ENCODE assay signal across 9 cellular contexts in genomic region chr2:57516740-57517340, GRCh38.
DNase-seq lines count a peak whose midpoint lies in the region; ATAC-seq, FAIRE-seq and TF ChIP-seq lines count a peak whose summit lies in the region.
"Had no signal": no experiment of that assay in that cellular context is flagged by ENCODE, and none has a peak within 500 bp of the region (broad histone marks: within the 10 kb centered on the region; RNA-seq: fewer than 3 reads in every experiment).

No MANE protein-coding gene starts in this region.

- peaks cover 7% of the 10 kb centered on the region for H3K4me1 Mint-ChIP-seq in CD14-positive monocyte

- H3K27me3 Mint-ChIP-seq in CD14-positive monocyte (ENCODE audit: low read depth in 3 of 3), result peaks cover 0 to 1% (median 1%) of the 10 kb centered on the region in 3 donors

- intact Hi-C loops in CD14-positive monocyte (cut with micrococcal nuclease) (loop anchor here in 1 of 2 donors (2.0 to 10.0 kb wide), 2 partner anchors 142 to 1332 kb away; no protein-coding TSS in a partner anchor), kidney (cut with DNase I) (no loop called here), vagina (cut with DNase I) (no loop called here)

- no peaks in the 10 kb centered on the region for H3K4me1 ChIP-seq in kidney (ENCODE audit: control insufficient read depth in 1 of 2, insufficient read depth in 1 of 2, low read depth in 1 of 2, low read length in 2 of 2)
- H3K4me1 ChIP-seq in vagina, result no peaks in the 10 kb centered on the region
- H3K4me1 ChIP-seq: SJSA1 had no signal

- H3K9ac ChIP-seq in kidney (ENCODE audit: low read length in 2 of 2), result no peak overlapping the region

- H3K9me3 ChIP-seq in kidney (ENCODE audit: control insufficient read depth in 1 of 2, low read length in 2 of 2), result no peaks in the 10 kb centered on the region
- no peaks in the 10 kb centered on the region for H3K9me3 ChIP-seq in vagina
- H3K9me3 ChIP-seq: SJSA1 had no signal

- no peaks in the 10 kb centered on the region for H3K27me3 ChIP-seq in vagina
- H3K27me3 ChIP-seq: SJSA1 had no signal

- no peak overlapping the region for H3K4me3 Mint-ChIP-seq in CD14-positive monocyte

- TF ChIP-seq CTCF in CD14-positive monocyte (IDR thresholded peaks at IDR 0.05) (peak; percentile 80), kidney (IDR thresholded peaks at IDR 0.05; ENCODE audit: borderline replicate concordance, extremely low read depth, insufficient read depth) (peak; percentile 45), vagina (IDR thresholded peaks at IDR 0.05) (peak; percentile 9 to 46 (median 46))

- H3K9me3 Mint-ChIP-seq in CD14-positive monocyte, result no peaks in the 10 kb centered on the region

- no peak overlapping the region for H3K27ac Mint-ChIP-seq in CD14-positive monocyte

- DNase-seq in CD14-positive monocyte (ENCODE audit: low spot score) (no peak), NCI-H2081 (lab: John Stamatoyannopoulos, UW) (peak; percentile 52 to 66), amniotic stem cell (lab: John Stamatoyannopoulos, UW) (peak; percentile 2), kidney (no peak), vagina (ENCODE audit: extremely low spot score in 2 of 2) (no peak), islet precursor cell (no peak)

- H3K27ac ChIP-seq in kidney (ENCODE audit: low read depth in 2 of 2, low read length in 2 of 2), result no peak overlapping the region
- no peak overlapping the region for H3K27ac ChIP-seq in vagina
- H3K27ac ChIP-seq: SJSA1 had no signal

- H3K36me3 ChIP-seq in kidney (ENCODE audit: control insufficient read depth in 1 of 2, insufficient read depth in 2 of 2, low read length in 2 of 2), result no peaks in the 10 kb centered on the region
- H3K36me3 ChIP-seq in vagina, result no peaks in the 10 kb centered on the region
- H3K36me3 ChIP-seq: SJSA1 had no signal

- no peaks in the 10 kb centered on the region for H3K36me3 Mint-ChIP-seq in CD14-positive monocyte

- peak; percentile 87 for FAIRE-seq in kidney (lab: Jason Lieb, UNC)

- ATAC-seq in GM18868 (IDR thresholded peaks at IDR 0.05; ENCODE audit: unreplicated experiment) (peak; percentile 93), HG03039 (IDR thresholded peaks at IDR 0.05; ENCODE audit: unreplicated experiment) (peak; percentile 84)

- H3K4me3 ChIP-seq in kidney (ENCODE audit: low read length in 2 of 2) (no peak overlapping the region), vagina (no peak overlapping the region)
- H3K4me3 ChIP-seq: SJSA1 had no signal

- TF ChIP-seq POLR2A in vagina (IDR thresholded peaks at IDR 0.05), result no peak

Comparison
In these comparisons a context has a peak if more than half of its experiments do, and no peak if none do; other contexts are left out.
1. DNase-seq: peak in NCI-H2081 (2 of 2) and amniotic stem cell (single experiment); none in CD14-positive monocyte (single experiment), kidney (single experiment), vagina (0 of 2) and islet precursor cell (single experiment).
2. Peak in every context shown above with its lines, with median percentiles within 50 percentile points of each other: CTCF ChIP-seq.